Comparison of ENCODE assay signal across 8 cellular contexts in genomic region chr13:51453959-51454703, GRCh38. TPM values are rescaled to one million over a fixed set of nuclear protein-coding genes. Genes with fewer than 3 reads are reported as not detected.
A peak's percentile ranks its signal among the peaks of the same experiment; 100 is the strongest.
DNase-seq lines count a peak whose midpoint lies in the region; ATAC-seq and TF ChIP-seq lines count a peak whose summit lies in the region.

No MANE protein-coding gene starts in this region.

- peaks cover 3% of the 10 kb centered on the region for H3K9me3 Mint-ChIP-seq in activated T-helper 2 cell treated with anti-CD3 and anti-CD28 coated beads, Interferon-gamma antibody, Interleukin-2, Interleukin-4, amounts not matched to agents 10 μg/mL and 5 μg/mL and 100 μg/mL, durations not matched to agents 14 hours and 24 hours and 36 hours

- peak overlapping the region; percentile 92 for H3K4me3 Mint-ChIP-seq in activated T-helper 2 cell treated with anti-CD3 and anti-CD28 coated beads, Interferon-gamma antibody, Interleukin-2, Interleukin-4, amounts not matched to agents 10 μg/mL and 5 μg/mL and 100 μg/mL, durations not matched to agents 14 hours and 24 hours and 36 hours (ENCODE audit: low read depth)

- H3K9ac ChIP-seq in trophoblast cell (ENCODE audit: low read length), result no peak overlapping the region

- WGBS in trophoblast cell (ENCODE audit: extremely low coverage, insufficient coverage, insufficient read length), result no CpG with 5 or more reads among the region's 13 CpGs
- 12% methylated on average over 13 of the region's 13 CpGs for WGBS in urinary bladder

- H4K8ac ChIP-seq in trophoblast cell (ENCODE audit: low read depth, low read length), result peak overlapping the region; percentile 91

- peak overlapping the region; percentile 90 for H4K91ac ChIP-seq in trophoblast cell (ENCODE audit: low read depth, low read length)

- ATAC-seq in GM21367 (IDR thresholded peaks at IDR 0.05; ENCODE audit: unreplicated experiment), result no peak
- no peak for ATAC-seq in GM19467 (IDR thresholded peaks at IDR 0.05; ENCODE audit: unreplicated experiment)

- H3K79me1 ChIP-seq in trophoblast cell (ENCODE audit: low read length), result peaks cover 23% of the 10 kb centered on the region

- peak overlapping the region; percentile 12 for H3K14ac ChIP-seq in trophoblast cell (ENCODE audit: low read length)

- H4K12ac ChIP-seq in trophoblast cell (ENCODE audit: low read depth, low read length), result no peak overlapping the region

- H3K27ac Mint-ChIP-seq in activated T-helper 2 cell treated with anti-CD3 and anti-CD28 coated beads, Interferon-gamma antibody, Interleukin-2, Interleukin-4, amounts not matched to agents 10 μg/mL and 5 μg/mL and 100 μg/mL, durations not matched to agents 14 hours and 24 hours and 36 hours, result peak overlapping the region; percentile 96

- H3K4me3 ChIP-seq in GM12875 (ENCODE audit: low read depth, low read length) (peak overlapping the region; percentile 86), foreskin fibroblast (ENCODE audit: low read depth in 1 of 2, low read length in 2 of 2) (peak overlapping the region; percentile 53 to 76), trophoblast cell (ENCODE audit: low read depth, low read length) (peak overlapping the region; percentile 38), urinary bladder (ENCODE audit: low read depth, low read length) (peak overlapping the region; percentile 63)

- no peaks in the 10 kb centered on the region for H3K27me3 Mint-ChIP-seq in activated T-helper 2 cell treated with anti-CD3 and anti-CD28 coated beads, Interferon-gamma antibody, Interleukin-2, Interleukin-4, amounts not matched to agents 10 μg/mL and 5 μg/mL and 100 μg/mL, durations not matched to agents 14 hours and 24 hours and 36 hours (ENCODE audit: low read depth)

- peaks cover 60% of the 10 kb centered on the region for H3K36me3 Mint-ChIP-seq in activated T-helper 2 cell treated with anti-CD3 and anti-CD28 coated beads, Interferon-gamma antibody, Interleukin-2, Interleukin-4, amounts not matched to agents 10 μg/mL and 5 μg/mL and 100 μg/mL, durations not matched to agents 14 hours and 24 hours and 36 hours (ENCODE audit: low read depth)

- DNase-seq in NCI-H2171 treated with DMSO at 0.1 percent for 48 hours (lab: John Stamatoyannopoulos, UW), result peak; percentile 88
- DNase-seq in activated T-helper 2 cell treated with anti-CD3 and anti-CD28 coated beads, Interferon-gamma antibody, Interleukin-2, Interleukin-4, amounts not matched to agents 10 μg/mL and 5 μg/mL and 100 μg/mL, durations not matched to agents 14 hours and 24 hours and 36 hours (ENCODE audit: low spot score), result peak; percentile 24
- DNase-seq in foreskin fibroblast, result peak in 1 of 2 donors; percentile 28
- DNase-seq in trophoblast cell, result peak in 1 of 2 donors; percentile 51

- no peaks in the 10 kb centered on the region for H3K27me3 ChIP-seq in trophoblast cell (ENCODE audit: insufficient read depth, low read length)

- H2BK12ac ChIP-seq in trophoblast cell (ENCODE audit: low read length), result no peak overlapping the region

- H3K4me1 ChIP-seq in trophoblast cell (ENCODE audit: control insufficient read depth in 1 of 2, insufficient read depth in 2 of 2, low read length in 2 of 2), result no peaks in the 10 kb centered on the region
- H3K4me1 ChIP-seq in urinary bladder (ENCODE audit: insufficient read depth), result no peaks in the 10 kb centered on the region

- H3K4me2 ChIP-seq in trophoblast cell (ENCODE audit: low read length), result peak overlapping the region; percentile 51

- peaks cover 16% of the 10 kb centered on the region for H3K79me2 ChIP-seq in trophoblast cell (ENCODE audit: control insufficient read depth, insufficient read depth, low read length, poor library complexity)

- H3K23ac ChIP-seq in trophoblast cell (ENCODE audit: low read length), result no peak overlapping the region

- H2AK5ac ChIP-seq in trophoblast cell (ENCODE audit: low read length), result no peak overlapping the region

- H2BK5ac ChIP-seq in trophoblast cell (ENCODE audit: low read depth, low read length, poor library complexity), result peak overlapping the region; percentile 2

- H3K4me1 Mint-ChIP-seq in activated T-helper 2 cell treated with anti-CD3 and anti-CD28 coated beads, Interferon-gamma antibody, Interleukin-2, Interleukin-4, amounts not matched to agents 10 μg/mL and 5 μg/mL and 100 μg/mL, durations not matched to agents 14 hours and 24 hours and 36 hours (ENCODE audit: low read depth), result peaks cover 28% of the 10 kb centered on the region

- intact Hi-C loops in activated T-helper 2 cell treated with anti-CD3 and anti-CD28 coated beads, Interferon-gamma antibody, Interleukin-2, Interleukin-4, amounts not matched to agents 10 μg/mL and 5 μg/mL and 100 μg/mL, durations not matched to agents 14 hours and 24 hours and 36 hours (cut with micrococcal nuclease), result loop anchor here (1.0 to 10.0 kb wide), 10 partner anchors 51 to 1198 kb away; partner anchors contain the start of genes ALG11, ATP7B, CKAP2 and SUGT1

- H3K18ac ChIP-seq in trophoblast cell (ENCODE audit: low read length), result no peak overlapping the region

- no peak overlapping the region for H3K4ac ChIP-seq in trophoblast cell (ENCODE audit: low read depth, low read length)

- H3K27ac ChIP-seq in trophoblast cell (ENCODE audit: low read depth, low read length) (peak overlapping the region; percentile 97), urinary bladder (ENCODE audit: low read depth) (peak overlapping the region; percentile 63)

- TF ChIP-seq CTCF in GM12875 (IDR thresholded peaks at IDR 0.05; ENCODE audit: borderline replicate concordance, insufficient read depth, low read depth, low read length) (no peak), foreskin fibroblast (IDR thresholded peaks at IDR 0.05; ENCODE audit: low read depth, low read length) (no peak)

- H2BK120ac ChIP-seq in trophoblast cell (ENCODE audit: insufficient read depth, low read length, poor library complexity), result no peak overlapping the region

- peaks cover 3% of the 10 kb centered on the region for H3K9me3 ChIP-seq in trophoblast cell (ENCODE audit: insufficient read depth, low read depth, low read length)

- H2AFZ ChIP-seq in trophoblast cell (ENCODE audit: insufficient read depth, low read length, poor library complexity), result peak overlapping the region; percentile 14

- H3K36me3 ChIP-seq in trophoblast cell (ENCODE audit: control insufficient read depth in 1 of 2, insufficient read depth in 2 of 2, low read length in 2 of 2), result no peaks in the 10 kb centered on the region
- no peaks in the 10 kb centered on the region for H3K36me3 ChIP-seq in urinary bladder (ENCODE audit: insufficient read depth)

RNA-seq across cellular contexts. Expression of gene INTS6, which starts 1.3 kb away (rescaled TPM):
- 54.9 and 55.9 TPM in 2 replicates for total RNA-seq in activated T-helper 2 cell treated with anti-CD3 and anti-CD28 coated beads, Interferon-gamma antibody, Interleukin-2, Interleukin-4, amounts not matched to agents 10 μg/mL and 5 μg/mL and 100 μg/mL, durations not matched to agents 14 hours and 24 hours and 36 hours
- polyA plus RNA-seq in trophoblast cell (2013), result 31.0 and 31.6 TPM in 2 replicates
- total RNA-seq in urinary bladder, result 74.8 TPM
- 14.0 TPM for polyA plus RNA-seq in urinary bladder
